ENCODE assay signal across 8 cellular contexts in genomic region chr7:149497467-149498261, GRCh38. TPM values are rescaled to one million over a fixed set of nuclear protein-coding genes. Genes with fewer than 3 reads are reported as not detected.
DNase-seq lines count a peak whose midpoint lies in the region; ATAC-seq and TF ChIP-seq lines count a peak whose summit lies in the region.

Gene ZNF746 (minus strand): TSS chr7:149497809. CDS start chr7:149497536, 273 bp downstream.

- peak; percentile 49 for DNase-seq in GM12864 (ENCODE audit: low read depth)
- DNase-seq in HAP-1 (ENCODE audit: low spot score in 2 of 2): peak; percentile 75 to 86
- DNase-seq in MM.1S: peak; percentile 94
- DNase-seq in T follicular helper cell (ENCODE audit: low read depth): peak; percentile 69
- peak; percentile 95 for DNase-seq in adipocyte (ENCODE audit: low read depth)
- peak; percentile 64 to 87 for DNase-seq in heart right ventricle
- DNase-seq in posterior vena cava (ENCODE audit: low spot score): peak; percentile 96
- DNase-seq in upper lobe of left lung: peak; percentile 92 to 97

- H3K9me3 ChIP-seq in HAP-1 (no peaks in the 10 kb centered on the region), MM.1S (replicated peaks; ENCODE audit: insufficient read depth, low read length) (no peaks in the 10 kb centered on the region), adipocyte (ENCODE audit: control insufficient read depth, low read length) (no peaks in the 10 kb centered on the region), heart right ventricle (no peaks in the 10 kb centered on the region), upper lobe of left lung (no peaks in the 10 kb centered on the region)

- in situ Hi-C loops in HAP-1 (cut with MboI; ENCODE audit: low sequenced_read_pairs): no loop called here

- peak within 1 kb of the TSS; percentile 96 for H3K4me2 ChIP-seq in MM.1S (ENCODE audit: low read depth, low read length)

- H3K27me3 ChIP-seq in HAP-1 (ENCODE audit: low read depth): 0 out of 2 replicates have a peak, but pooled peaks cover 2% of the 10 kb centered on the region
- H3K27me3 ChIP-seq in MM.1S (replicated peaks; ENCODE audit: insufficient read depth, low read length): no peaks in the 10 kb centered on the region
- H3K27me3 ChIP-seq in adipocyte (replicated peaks; ENCODE audit: control insufficient read depth, insufficient read depth, low read length): peaks cover 4% of the 10 kb centered on the region
- H3K27me3 ChIP-seq in heart right ventricle: no peaks in the 10 kb centered on the region
- H3K27me3 ChIP-seq in upper lobe of left lung: no peaks in the 10 kb centered on the region

- intact Hi-C loops in heart right ventricle (cut with DNase I): loop anchor here in 4 of 10 donors (5.0 to 10.0 kb wide), 5 partner anchors 73 to 235 kb away; partner anchors contain the start of gene ZNF783 (in 2 of the 4)
- intact Hi-C loops in posterior vena cava (cut with DNase I): no loop called here

- WGBS in heart right ventricle, 2 donors: 0 to 1% methylated on average over 86 to 109 of the region's 109 CpGs
- WGBS in upper lobe of left lung, 2 donors: 0% methylated on average over 10 of the region's 109 CpGs; no CpG with 5 or more reads in 1 of the 2 donors

- peaks cover 7% of the 10 kb centered on the region for H3K4me1 ChIP-seq in HAP-1
- peaks cover 12% of the 10 kb centered on the region; the same call in 1 of the 2 replicates for H3K4me1 ChIP-seq in MM.1S (ENCODE audit: low read length)
- peaks cover 21% of the 10 kb centered on the region for H3K4me1 ChIP-seq in adipocyte (ENCODE audit: control insufficient read depth, insufficient read depth, low read length)
- peaks cover 5 to 27% (median 15%) of the 10 kb centered on the region in 9 donors for H3K4me1 ChIP-seq in heart right ventricle
- H3K4me1 ChIP-seq in upper lobe of left lung: peaks cover 17 to 30% (median 22%) of the 10 kb centered on the region in 4 donors

- TF ChIP-seq CTCF in GM12864 (IDR thresholded peaks at IDR 0.05; ENCODE audit: low read depth, low read length, missing control alignments): peak; percentile 68
- TF ChIP-seq CTCF in MM.1S (IDR thresholded peaks at IDR 0.05; ENCODE audit: low read length): peak; percentile 36; the same call in 1 of the 2 replicates
- TF ChIP-seq CTCF in heart right ventricle (IDR thresholded peaks at IDR 0.05): peak; percentile 32 to 85 (median 62)
- TF ChIP-seq CTCF in upper lobe of left lung (IDR thresholded peaks at IDR 0.05): peak; percentile 88 to 98 (median 95)

- H3K27ac ChIP-seq in MM.1S (ENCODE audit: low read length): no peak within 1 kb of the TSS
- peak within 1 kb of the TSS; percentile 64 to 93 (median 86) for H3K27ac ChIP-seq in heart right ventricle
- H3K27ac ChIP-seq in upper lobe of left lung: peak within 1 kb of the TSS; percentile 86 to 97 (median 89)

- no peaks in the 10 kb centered on the region; the same call in 1 of the 2 replicates for H3F3A ChIP-seq in MM.1S (ENCODE audit: insufficient read depth, low read length)

- H3K9ac ChIP-seq in MM.1S (ENCODE audit: low read length) (peak within 1 kb of the TSS; percentile 83), adipocyte (ENCODE audit: low read length) (peak within 1 kb of the TSS; percentile 95)

- TF ChIP-seq EP300 in upper lobe of left lung (IDR thresholded peaks at IDR 0.05): no peak

- ATAC-seq in heart right ventricle (peak; percentile 78 to 93 (median 89)), upper lobe of left lung (ENCODE audit: low FRiP score in 2 of 2) (peak; percentile 92 to 95)

- H3K4me3 ChIP-seq in GM12864 (ENCODE audit: low read depth, low read length) (peak within 1 kb of the TSS; percentile 93), HAP-1 (peak within 1 kb of the TSS; percentile 59), MM.1S (ENCODE audit: low read length) (peak within 1 kb of the TSS; percentile 91), adipocyte (ENCODE audit: low read length) (peak within 1 kb of the TSS; percentile 95), heart right ventricle (peak within 1 kb of the TSS; percentile 59 to 94 (median 70)), upper lobe of left lung (peak within 1 kb of the TSS; percentile 64 to 92 (median 77))

- H3K9me2 ChIP-seq in MM.1S (replicated peaks; ENCODE audit: insufficient read depth, low read length): no peaks in the 10 kb centered on the region

- peaks cover 20% of the 10 kb centered on the region for H3K36me3 ChIP-seq in HAP-1 (replicated peaks)
- 0 out of 2 replicates have a peak, but pooled peaks cover 6% of the 10 kb centered on the region for H3K36me3 ChIP-seq in MM.1S (replicated peaks; ENCODE audit: insufficient read depth, low read length)
- H3K36me3 ChIP-seq in adipocyte (ENCODE audit: control insufficient read depth, insufficient read depth, low read length, severe bottlenecking): peaks cover 15% of the 10 kb centered on the region
- H3K36me3 ChIP-seq in heart right ventricle: peaks cover 0 to 18% (median 14%) of the 10 kb centered on the region in 9 donors
- peaks cover 13 to 17% (median 15%) of the 10 kb centered on the region in 4 donors for H3K36me3 ChIP-seq in upper lobe of left lung

- peak within 1 kb of the TSS; percentile 94 for H2AFZ ChIP-seq in MM.1S (ENCODE audit: low read length)

- H3K79me2 ChIP-seq in MM.1S (ENCODE audit: low read length): peaks cover 27% of the 10 kb centered on the region

- TF ChIP-seq POLR2A in upper lobe of left lung (IDR thresholded peaks at IDR 0.05): peak in 3 of 4 donors; percentile 15 to 67 (median 63)

- H4K20me1 ChIP-seq in MM.1S (ENCODE audit: insufficient read depth, low read length): no peaks in the 10 kb centered on the region

RNA-seq across cellular contexts. Expression of gene ZNF746, which starts in this region (rescaled TPM):
- 10 to 100 TPM in 2 of 10 donors, 1 to 10 TPM in 8; 6.2 to 10.5 (median 8.5) TPM for total RNA-seq in heart right ventricle
- 1 to 10 TPM; 4.5 to 7.0 TPM for polyA plus RNA-seq in heart right ventricle
- total RNA-seq in posterior vena cava: 10 to 100 TPM; 12.6 to 13.1 TPM
- total RNA-seq in upper lobe of left lung: 10 to 100 TPM; 19.4 to 54.5 (median 25.2) TPM

Comparison
In these comparisons a context has a peak if more than half of its experiments do, and no peak if none do; other contexts are left out.
1. CTCF ChIP-seq: peak in every context shown above with its lines; median percentile 95 in upper lobe of left lung; 68 in GM12864; 62 in heart right ventricle; 36 in MM.1S.